8 cellular contexts compared by ENCODE assay signal in genomic region chr6:38714239-38715015, GRCh38. TPM values are rescaled to one million over a fixed set of nuclear protein-coding genes. Genes with fewer than 3 reads are reported as not detected.
DNase-seq lines count a peak whose midpoint lies in the region; ATAC-seq and TF ChIP-seq lines count a peak whose summit lies in the region.
"Had no signal": no experiment of that assay in that cellular context is flagged by ENCODE, and none has a peak within 500 bp of the region (broad histone marks: within the 10 kb centered on the region; RNA-seq: fewer than 3 reads in every experiment).

No MANE protein-coding gene starts in this region.

- H3K9me3 ChIP-seq in PC-9 (ENCODE audit: insufficient read depth, low read depth): no peaks in the 10 kb centered on the region; the same call in 1 of the 2 replicates
- no peaks in the 10 kb centered on the region for H3K9me3 ChIP-seq in effector memory CD4-positive, alpha-beta T cell (ENCODE audit: control insufficient read depth, low read length)

- no peak overlapping the region for H3K4me3 ChIP-seq in PC-9
- peak overlapping the region; percentile 48 for H3K4me3 ChIP-seq in effector memory CD4-positive, alpha-beta T cell (ENCODE audit: insufficient read depth, low read depth, low read length, poor library complexity, severe bottlenecking)

- H3K27me3 ChIP-seq in PC-9 (ENCODE audit: insufficient read depth, low read depth): no peaks in the 10 kb centered on the region
- peaks cover 8% of the 10 kb centered on the region for H3K27me3 ChIP-seq in effector memory CD4-positive, alpha-beta T cell (replicated peaks; ENCODE audit: control insufficient read depth, insufficient read depth, low read length, poor library complexity, severe bottlenecking)

- intact Hi-C loops in PC-9 (cut with micrococcal nuclease; ENCODE audit: unreplicated experiment): no loop called here

- peak; percentile 40 for DNase-seq in GM20000 (ENCODE audit: low spot score)
- DNase-seq in PC-9: no peak
- no peak for DNase-seq in effector memory CD4-positive, alpha-beta T cell
- peak; percentile 42 for DNase-seq in renal cortical epithelial cell (ENCODE audit: low read depth)
- DNase-seq in SKM-1 treated with dmso at 0.1 percent for 144 hours (lab: John Stamatoyannopoulos, UW; ENCODE audit: unreplicated experiment): no peak
- DNase-seq in LoVo (ENCODE audit: low spot score): no peak
- DNase-seq: NCI-H1930 had no signal

- no TSS peak for BruUV-seq in PC-9 (replicated peaks; lab: Mats Ljungman, UMichigan)

- no peaks in the 10 kb centered on the region for H3K9me2 ChIP-seq in PC-9 (ENCODE audit: insufficient read depth)

- CTCF ChIA-PET in PC-9 (lab: Charles Lee): no interaction called here

- peaks cover 7% of the 10 kb centered on the region; the same call in 1 of the 2 replicates for H3K4me1 ChIP-seq in PC-9 (replicated peaks; ENCODE audit: insufficient read depth)
- peaks cover 11% of the 10 kb centered on the region for H3K4me1 ChIP-seq in effector memory CD4-positive, alpha-beta T cell (ENCODE audit: control insufficient read depth, insufficient read depth, low read length, poor library complexity, severe bottlenecking)

- 0 out of 2 replicates have a peak overlapping the region, but pooled peaks have one; percentile 13 for H3K4me2 ChIP-seq in PC-9

- no peak for ATAC-seq in GM21825 (IDR thresholded peaks at IDR 0.05; ENCODE audit: unreplicated experiment)

- H3K36me3 ChIP-seq in PC-9 (ENCODE audit: low read depth): no peaks in the 10 kb centered on the region
- no peaks in the 10 kb centered on the region for H3K36me3 ChIP-seq in effector memory CD4-positive, alpha-beta T cell (ENCODE audit: control insufficient read depth, insufficient read depth, low read length)

- no peaks in the 10 kb centered on the region for H3K79me2 ChIP-seq in PC-9 (ENCODE audit: low read depth)

- H4K20me1 ChIP-seq in PC-9 (ENCODE audit: insufficient read depth): no peaks in the 10 kb centered on the region

- 0 out of 2 replicates have a peak, but pooled peaks cover 4% of the 10 kb centered on the region for H3F3A ChIP-seq in PC-9 (ENCODE audit: insufficient read depth, low read depth)

- no peak overlapping the region for H2AFZ ChIP-seq in PC-9

- TF ChIP-seq CTCF in GM20000 (IDR thresholded peaks at IDR 0.05; ENCODE audit: extremely low read depth, missing control alignments) (no peak), PC-9 (conservative IDR thresholded peaks at IDR 0.05) (no peak)

- POLR2A ChIA-PET in PC-9 (lab: Charles Lee; ENCODE audit: unreplicated experiment): interaction anchor here (0.5 to 0.7 kb wide), 2 partner anchors 15 to 33 kb away, joined by 8 to 15 read pairs; no protein-coding TSS in a partner anchor

- H3K27ac ChIP-seq in PC-9: no peak overlapping the region
- no peak overlapping the region for H3K27ac ChIP-seq in effector memory CD4-positive, alpha-beta T cell (ENCODE audit: insufficient read depth, low read length, poor library complexity, severe bottlenecking)

RNA-seq across cellular contexts. Expression of gene DNAH8, which starts 0.7 kb away (rescaled TPM):
- total RNA-seq in PC-9 (2021) (not detected in 2 replicates), renal cortical epithelial cell (under 0.01 TPM in 1 of 2 replicates, not detected in the other)

RNA-seq across cellular contexts. Expression of gene GLO1, which starts 11.5 kb away (rescaled TPM):
- total RNA-seq in PC-9 (2021) (77.1 and 118 TPM in 2 replicates), renal cortical epithelial cell (117 and 219 TPM in 2 replicates)

Comparison
In these comparisons a context has a peak if more than half of its experiments do, and no peak if none do; other contexts are left out.
1. DNase-seq: peak in GM20000 (single experiment) and renal cortical epithelial cell (single experiment); none in PC-9 (0 of 2), effector memory CD4-positive, alpha-beta T cell (0 of 3), SKM-1 treated with dmso at 0.1 percent for 144 hours (single experiment) and LoVo (single experiment).